In the genomic region with DNA sequence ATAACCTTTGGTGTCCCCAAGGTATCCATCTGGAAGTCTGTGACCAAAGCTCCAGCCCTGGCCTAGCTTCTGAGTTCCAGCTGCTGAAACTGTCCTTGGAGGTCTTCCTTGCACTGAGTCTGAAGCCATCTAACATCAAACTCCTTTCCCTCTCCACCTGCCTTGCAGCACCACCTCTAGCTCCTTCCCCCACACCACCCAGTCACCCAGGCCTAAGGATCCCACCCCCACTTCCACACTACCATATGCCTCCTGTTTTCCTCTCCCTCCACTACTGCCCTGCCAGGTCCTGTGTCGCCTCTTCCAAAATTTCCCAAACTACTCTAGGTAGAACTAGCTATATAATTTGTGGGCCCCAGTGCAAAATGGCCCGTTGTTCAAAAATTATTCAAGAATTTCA, we compare ENCODE assay signal across 1 cellular context.
TF ChIP-seq lines count a peak whose summit lies in the region.

No MANE protein-coding gene starts in this region.

TF ChIP-seq in GM12878, 131 proteins besides CTCF, POLR2A, EP300 and RAD21:
- TF ChIP-seq CREM (IDR thresholded peaks at IDR 0.05; ENCODE audit: low read depth) (no peak), RUNX3 (IDR thresholded peaks at IDR 0.05; ENCODE audit: low read length) (no peak), TCF12 (IDR thresholded peaks at IDR 0.05; ENCODE audit: low read depth, low read length) (no peak), SPI1 (IDR thresholded peaks at IDR 0.05; ENCODE audit: borderline replicate concordance, insufficient read depth, low read depth, low read length) (no peak), DPF2 (IDR thresholded peaks at IDR 0.05) (no peak), RB1 (IDR thresholded peaks at IDR 0.05; ENCODE audit: borderline replicate concordance) (no peak), BACH1 (IDR thresholded peaks at IDR 0.05; ENCODE audit: borderline replicate concordance) (no peak), MYC (IDR thresholded peaks at IDR 0.05; ENCODE audit: insufficient read depth, insufficient read length, insufficient replicate concordance, low read length, severe bottlenecking) (no peak), MYB (IDR thresholded peaks at IDR 0.05; ENCODE audit: borderline replicate concordance, low read depth, low read length) (no peak), NRF1 (conservative IDR thresholded peaks at IDR 0.05; ENCODE audit: low read depth, low read length) (no peak)
- TF ChIP-seq, protein P1, sequence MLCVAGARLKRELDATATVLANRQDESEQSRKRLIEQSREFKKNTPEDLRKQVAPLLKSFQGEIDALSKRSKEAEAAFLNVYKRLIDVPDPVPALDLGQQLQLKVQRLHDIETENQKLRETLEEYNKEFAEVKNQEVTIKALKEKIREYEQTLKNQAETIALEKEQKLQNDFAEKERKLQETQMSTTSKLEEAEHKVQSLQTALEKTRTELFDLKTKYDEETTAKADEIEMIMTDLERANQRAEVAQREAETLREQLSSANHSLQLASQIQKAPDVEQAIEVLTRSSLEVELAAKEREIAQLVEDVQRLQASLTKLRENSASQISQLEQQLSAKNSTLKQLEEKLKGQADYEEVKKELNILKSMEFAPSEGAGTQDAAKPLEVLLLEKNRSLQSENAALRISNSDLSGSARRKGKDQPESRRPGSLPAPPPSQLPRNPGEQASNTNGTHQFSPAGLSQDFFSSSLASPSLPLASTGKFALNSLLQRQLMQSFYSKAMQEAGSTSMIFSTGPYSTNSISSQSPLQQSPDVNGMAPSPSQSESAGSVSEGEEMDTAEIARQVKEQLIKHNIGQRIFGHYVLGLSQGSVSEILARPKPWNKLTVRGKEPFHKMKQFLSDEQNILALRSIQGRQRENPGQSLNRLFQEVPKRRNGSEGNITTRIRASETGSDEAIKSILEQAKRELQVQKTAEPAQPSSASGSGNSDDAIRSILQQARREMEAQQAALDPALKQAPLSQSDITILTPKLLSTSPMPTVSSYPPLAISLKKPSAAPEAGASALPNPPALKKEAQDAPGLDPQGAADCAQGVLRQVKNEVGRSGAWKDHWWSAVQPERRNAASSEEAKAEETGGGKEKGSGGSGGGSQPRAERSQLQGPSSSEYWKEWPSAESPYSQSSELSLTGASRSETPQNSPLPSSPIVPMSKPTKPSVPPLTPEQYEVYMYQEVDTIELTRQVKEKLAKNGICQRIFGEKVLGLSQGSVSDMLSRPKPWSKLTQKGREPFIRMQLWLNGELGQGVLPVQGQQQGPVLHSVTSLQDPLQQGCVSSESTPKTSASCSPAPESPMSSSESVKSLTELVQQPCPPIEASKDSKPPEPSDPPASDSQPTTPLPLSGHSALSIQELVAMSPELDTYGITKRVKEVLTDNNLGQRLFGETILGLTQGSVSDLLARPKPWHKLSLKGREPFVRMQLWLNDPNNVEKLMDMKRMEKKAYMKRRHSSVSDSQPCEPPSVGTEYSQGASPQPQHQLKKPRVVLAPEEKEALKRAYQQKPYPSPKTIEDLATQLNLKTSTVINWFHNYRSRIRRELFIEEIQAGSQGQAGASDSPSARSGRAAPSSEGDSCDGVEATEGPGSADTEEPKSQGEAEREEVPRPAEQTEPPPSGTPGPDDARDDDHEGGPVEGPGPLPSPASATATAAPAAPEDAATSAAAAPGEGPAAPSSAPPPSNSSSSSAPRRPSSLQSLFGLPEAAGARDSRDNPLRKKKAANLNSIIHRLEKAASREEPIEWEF (IDR thresholded peaks at IDR 0.05; ENCODE audit: insufficient replicate concordance, low read depth, low read length): no peak
- TF ChIP-seq, protein P2, sequence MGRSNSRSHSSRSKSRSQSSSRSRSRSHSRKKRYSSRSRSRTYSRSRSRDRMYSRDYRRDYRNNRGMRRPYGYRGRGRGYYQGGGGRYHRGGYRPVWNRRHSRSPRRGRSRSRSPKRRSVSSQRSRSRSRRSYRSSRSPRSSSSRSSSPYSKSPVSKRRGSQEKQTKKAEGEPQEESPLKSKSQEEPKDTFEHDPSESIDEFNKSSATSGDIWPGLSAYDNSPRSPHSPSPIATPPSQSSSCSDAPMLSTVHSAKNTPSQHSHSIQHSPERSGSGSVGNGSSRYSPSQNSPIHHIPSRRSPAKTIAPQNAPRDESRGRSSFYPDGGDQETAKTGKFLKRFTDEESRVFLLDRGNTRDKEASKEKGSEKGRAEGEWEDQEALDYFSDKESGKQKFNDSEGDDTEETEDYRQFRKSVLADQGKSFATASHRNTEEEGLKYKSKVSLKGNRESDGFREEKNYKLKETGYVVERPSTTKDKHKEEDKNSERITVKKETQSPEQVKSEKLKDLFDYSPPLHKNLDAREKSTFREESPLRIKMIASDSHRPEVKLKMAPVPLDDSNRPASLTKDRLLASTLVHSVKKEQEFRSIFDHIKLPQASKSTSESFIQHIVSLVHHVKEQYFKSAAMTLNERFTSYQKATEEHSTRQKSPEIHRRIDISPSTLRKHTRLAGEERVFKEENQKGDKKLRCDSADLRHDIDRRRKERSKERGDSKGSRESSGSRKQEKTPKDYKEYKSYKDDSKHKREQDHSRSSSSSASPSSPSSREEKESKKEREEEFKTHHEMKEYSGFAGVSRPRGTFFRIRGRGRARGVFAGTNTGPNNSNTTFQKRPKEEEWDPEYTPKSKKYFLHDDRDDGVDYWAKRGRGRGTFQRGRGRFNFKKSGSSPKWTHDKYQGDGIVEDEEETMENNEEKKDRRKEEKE (IDR thresholded peaks at IDR 0.05): no peak
- TF ChIP-seq, protein P3, sequence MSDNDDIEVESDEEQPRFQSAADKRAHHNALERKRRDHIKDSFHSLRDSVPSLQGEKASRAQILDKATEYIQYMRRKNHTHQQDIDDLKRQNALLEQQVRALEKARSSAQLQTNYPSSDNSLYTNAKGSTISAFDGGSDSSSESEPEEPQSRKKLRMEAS (IDR thresholded peaks at IDR 0.05; ENCODE audit: low read depth, low read length): no peak
- TF ChIP-seq, protein P4, sequence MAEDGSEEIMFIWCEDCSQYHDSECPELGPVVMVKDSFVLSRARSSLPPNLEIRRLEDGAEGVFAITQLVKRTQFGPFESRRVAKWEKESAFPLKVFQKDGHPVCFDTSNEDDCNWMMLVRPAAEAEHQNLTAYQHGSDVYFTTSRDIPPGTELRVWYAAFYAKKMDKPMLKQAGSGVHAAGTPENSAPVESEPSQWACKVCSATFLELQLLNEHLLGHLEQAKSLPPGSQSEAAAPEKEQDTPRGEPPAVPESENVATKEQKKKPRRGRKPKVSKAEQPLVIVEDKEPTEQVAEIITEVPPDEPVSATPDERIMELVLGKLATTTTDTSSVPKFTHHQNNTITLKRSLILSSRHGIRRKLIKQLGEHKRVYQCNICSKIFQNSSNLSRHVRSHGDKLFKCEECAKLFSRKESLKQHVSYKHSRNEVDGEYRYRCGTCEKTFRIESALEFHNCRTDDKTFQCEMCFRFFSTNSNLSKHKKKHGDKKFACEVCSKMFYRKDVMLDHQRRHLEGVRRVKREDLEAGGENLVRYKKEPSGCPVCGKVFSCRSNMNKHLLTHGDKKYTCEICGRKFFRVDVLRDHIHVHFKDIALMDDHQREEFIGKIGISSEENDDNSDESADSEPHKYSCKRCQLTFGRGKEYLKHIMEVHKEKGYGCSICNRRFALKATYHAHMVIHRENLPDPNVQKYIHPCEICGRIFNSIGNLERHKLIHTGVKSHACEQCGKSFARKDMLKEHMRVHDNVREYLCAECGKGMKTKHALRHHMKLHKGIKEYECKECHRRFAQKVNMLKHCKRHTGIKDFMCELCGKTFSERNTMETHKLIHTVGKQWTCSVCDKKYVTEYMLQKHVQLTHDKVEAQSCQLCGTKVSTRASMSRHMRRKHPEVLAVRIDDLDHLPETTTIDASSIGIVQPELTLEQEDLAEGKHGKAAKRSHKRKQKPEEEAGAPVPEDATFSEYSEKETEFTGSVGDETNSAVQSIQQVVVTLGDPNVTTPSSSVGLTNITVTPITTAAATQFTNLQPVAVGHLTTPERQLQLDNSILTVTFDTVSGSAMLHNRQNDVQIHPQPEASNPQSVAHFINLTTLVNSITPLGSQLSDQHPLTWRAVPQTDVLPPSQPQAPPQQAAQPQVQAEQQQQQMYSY (CRISPR knock-in tag; IDR thresholded peaks at IDR 0.05): no peak
- TF ChIP-seq, protein P5, sequence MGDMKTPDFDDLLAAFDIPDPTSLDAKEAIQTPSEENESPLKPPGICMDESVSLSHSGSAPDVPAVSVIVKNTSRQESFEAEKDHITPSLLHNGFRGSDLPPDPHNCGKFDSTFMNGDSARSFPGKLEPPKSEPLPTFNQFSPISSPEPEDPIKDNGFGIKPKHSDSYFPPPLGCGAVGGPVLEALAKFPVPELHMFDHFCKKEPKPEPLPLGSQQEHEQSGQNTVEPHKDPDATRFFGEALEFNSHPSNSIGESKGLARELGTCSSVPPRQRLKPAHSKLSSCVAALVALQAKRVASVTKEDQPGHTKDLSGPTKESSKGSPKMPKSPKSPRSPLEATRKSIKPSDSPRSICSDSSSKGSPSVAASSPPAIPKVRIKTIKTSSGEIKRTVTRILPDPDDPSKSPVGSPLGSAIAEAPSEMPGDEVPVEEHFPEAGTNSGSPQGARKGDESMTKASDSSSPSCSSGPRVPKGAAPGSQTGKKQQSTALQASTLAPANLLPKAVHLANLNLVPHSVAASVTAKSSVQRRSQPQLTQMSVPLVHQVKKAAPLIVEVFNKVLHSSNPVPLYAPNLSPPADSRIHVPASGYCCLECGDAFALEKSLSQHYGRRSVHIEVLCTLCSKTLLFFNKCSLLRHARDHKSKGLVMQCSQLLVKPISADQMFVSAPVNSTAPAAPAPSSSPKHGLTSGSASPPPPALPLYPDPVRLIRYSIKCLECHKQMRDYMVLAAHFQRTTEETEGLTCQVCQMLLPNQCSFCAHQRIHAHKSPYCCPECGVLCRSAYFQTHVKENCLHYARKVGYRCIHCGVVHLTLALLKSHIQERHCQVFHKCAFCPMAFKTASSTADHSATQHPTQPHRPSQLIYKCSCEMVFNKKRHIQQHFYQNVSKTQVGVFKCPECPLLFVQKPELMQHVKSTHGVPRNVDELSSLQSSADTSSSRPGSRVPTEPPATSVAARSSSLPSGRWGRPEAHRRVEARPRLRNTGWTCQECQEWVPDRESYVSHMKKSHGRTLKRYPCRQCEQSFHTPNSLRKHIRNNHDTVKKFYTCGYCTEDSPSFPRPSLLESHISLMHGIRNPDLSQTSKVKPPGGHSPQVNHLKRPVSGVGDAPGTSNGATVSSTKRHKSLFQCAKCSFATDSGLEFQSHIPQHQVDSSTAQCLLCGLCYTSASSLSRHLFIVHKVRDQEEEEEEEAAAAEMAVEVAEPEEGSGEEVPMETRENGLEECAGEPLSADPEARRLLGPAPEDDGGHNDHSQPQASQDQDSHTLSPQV (IDR thresholded peaks at IDR 0.05): no peak
